In the genomic region with DNA sequence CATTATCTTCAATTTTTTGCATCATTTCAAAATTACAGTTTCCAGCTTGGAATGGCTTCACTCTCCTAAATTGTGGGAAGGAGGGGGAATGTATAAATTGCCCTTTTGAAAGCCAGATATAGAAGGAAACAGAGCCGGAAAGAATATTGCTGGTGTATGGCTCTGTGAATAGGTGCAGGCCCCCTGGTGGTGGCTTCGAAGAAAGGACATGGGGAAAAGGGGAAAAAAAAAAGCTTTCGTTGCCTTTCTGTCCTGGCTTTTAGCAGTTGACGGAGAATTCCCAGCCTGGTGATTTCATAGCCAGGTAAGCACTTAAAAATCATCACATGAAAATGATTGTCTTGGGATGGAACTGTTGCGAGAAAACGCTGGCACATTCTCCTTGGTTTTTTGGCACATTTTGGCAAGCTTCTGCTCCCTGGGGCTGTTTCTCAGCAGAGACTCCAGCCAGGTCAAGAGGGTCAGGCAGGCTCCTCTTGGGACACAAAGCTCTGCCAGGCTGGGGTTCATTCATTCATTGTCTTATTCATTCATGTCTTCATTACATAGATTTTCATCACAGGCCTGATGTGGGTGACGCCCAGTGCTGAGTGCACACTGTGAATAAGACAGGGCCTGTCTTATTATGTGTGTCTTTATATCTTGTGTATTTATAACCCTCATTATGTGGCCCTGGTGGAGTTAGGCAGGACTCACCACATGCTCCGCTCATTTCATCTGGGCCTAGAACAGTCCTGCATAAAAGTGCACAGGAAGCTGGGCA, we compare ENCODE assay signal across 1 cellular context.
TF ChIP-seq lines count a peak whose summit lies in the region.

No MANE protein-coding gene starts in this region.

TF ChIP-seq in WTC11, 78 proteins besides CTCF, POLR2A, EP300 and RAD21 (continued from another document):
- TF ChIP-seq, protein P1, sequence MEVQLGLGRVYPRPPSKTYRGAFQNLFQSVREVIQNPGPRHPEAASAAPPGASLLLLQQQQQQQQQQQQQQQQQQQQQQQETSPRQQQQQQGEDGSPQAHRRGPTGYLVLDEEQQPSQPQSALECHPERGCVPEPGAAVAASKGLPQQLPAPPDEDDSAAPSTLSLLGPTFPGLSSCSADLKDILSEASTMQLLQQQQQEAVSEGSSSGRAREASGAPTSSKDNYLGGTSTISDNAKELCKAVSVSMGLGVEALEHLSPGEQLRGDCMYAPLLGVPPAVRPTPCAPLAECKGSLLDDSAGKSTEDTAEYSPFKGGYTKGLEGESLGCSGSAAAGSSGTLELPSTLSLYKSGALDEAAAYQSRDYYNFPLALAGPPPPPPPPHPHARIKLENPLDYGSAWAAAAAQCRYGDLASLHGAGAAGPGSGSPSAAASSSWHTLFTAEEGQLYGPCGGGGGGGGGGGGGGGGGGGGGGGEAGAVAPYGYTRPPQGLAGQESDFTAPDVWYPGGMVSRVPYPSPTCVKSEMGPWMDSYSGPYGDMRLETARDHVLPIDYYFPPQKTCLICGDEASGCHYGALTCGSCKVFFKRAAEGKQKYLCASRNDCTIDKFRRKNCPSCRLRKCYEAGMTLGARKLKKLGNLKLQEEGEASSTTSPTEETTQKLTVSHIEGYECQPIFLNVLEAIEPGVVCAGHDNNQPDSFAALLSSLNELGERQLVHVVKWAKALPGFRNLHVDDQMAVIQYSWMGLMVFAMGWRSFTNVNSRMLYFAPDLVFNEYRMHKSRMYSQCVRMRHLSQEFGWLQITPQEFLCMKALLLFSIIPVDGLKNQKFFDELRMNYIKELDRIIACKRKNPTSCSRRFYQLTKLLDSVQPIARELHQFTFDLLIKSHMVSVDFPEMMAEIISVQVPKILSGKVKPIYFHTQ (CRISPR knock-in tag; IDR thresholded peaks at IDR 0.05), result no peak
- TF ChIP-seq, protein P2, sequence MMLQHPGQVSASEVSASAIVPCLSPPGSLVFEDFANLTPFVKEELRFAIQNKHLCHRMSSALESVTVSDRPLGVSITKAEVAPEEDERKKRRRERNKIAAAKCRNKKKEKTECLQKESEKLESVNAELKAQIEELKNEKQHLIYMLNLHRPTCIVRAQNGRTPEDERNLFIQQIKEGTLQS (CRISPR knock-in tag; conservative IDR thresholded peaks at IDR 0.05), result no peak
- TF ChIP-seq ZNF423 (CRISPR knock-in tag; IDR thresholded peaks at IDR 0.05) (no peak), CBFB (CRISPR knock-in tag; IDR thresholded peaks at IDR 0.05; ENCODE audit: low read depth) (no peak), GABPB1 (CRISPR knock-in tag; IDR thresholded peaks at IDR 0.05) (no peak)
- TF ChIP-seq, protein P3, sequence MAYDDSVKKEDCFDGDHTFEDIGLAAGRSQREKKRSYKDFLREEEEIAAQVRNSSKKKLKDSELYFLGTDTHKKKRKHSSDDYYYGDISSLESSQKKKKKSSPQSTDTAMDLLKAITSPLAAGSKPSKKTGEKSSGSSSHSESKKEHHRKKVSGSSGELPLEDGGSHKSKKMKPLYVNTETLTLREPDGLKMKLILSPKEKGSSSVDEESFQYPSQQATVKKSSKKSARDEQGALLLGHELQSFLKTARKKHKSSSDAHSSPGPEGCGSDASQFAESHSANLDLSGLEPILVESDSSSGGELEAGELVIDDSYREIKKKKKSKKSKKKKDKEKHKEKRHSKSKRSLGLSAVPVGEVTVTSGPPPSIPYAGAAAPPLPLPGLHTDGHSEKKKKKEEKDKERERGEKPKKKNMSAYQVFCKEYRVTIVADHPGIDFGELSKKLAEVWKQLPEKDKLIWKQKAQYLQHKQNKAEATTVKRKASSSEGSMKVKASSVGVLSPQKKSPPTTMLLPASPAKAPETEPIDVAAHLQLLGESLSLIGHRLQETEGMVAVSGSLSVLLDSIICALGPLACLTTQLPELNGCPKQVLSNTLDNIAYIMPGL (CRISPR knock-in tag; IDR thresholded peaks at IDR 0.05), result no peak
